ENCODE assay signal across 1 cellular context in the genomic region with DNA sequence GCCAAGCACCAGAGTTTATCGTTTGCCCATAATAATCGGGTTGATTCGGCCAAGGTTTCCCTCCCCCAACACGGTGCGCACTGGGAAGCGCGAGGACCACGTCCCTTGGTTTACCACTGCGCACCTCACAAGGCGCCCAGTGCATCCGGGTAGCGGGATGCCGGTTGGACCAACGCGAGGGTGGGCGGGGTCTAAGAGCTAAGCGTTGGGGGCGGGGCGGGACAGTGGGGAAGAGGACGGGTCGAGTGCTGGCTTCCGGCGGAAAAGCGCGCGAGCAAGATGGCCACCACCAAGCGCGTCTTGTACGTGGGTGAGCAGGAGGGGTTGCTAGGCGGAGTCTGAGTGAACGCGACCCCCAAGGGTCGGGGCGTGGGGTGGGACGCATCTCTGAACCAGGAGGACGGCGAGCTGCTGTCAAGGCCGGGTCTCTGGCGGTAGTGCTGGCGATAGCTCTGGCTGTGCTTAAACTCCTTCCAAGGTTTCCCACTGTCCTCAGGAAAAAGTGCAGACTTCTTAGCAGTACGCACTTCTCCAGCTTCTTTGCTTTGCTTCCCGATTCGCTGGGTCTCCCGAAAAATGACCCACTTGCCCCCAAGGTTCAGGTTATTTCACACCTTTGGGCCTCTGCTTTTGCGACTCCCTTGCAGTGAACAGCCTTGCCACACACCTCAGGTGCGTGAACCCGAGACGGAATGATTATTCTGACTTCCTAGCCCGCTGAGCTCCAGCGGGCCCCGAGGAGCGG.
TF ChIP-seq lines count a peak whose summit lies in the region.

A gene (plus strand): TSS at position 261 of the 745 bp plus-strand sequence. CDS start 19 bp downstream, at position 280.

TF ChIP-seq in K562, 482 proteins besides CTCF, POLR2A, EP300 and RAD21 (continued from another document and continues in another):
- no peak for TF ChIP-seq ZNF239 (CRISPR knock-in tag; IDR thresholded peaks at IDR 0.05)
- 0 out of 2 replicates have a peak, but pooled peaks have one; percentile 57 for TF ChIP-seq MTA3 (IDR thresholded peaks at IDR 0.05; ENCODE audit: borderline replicate concordance)
- no peak for TF ChIP-seq KDM1A (IDR thresholded peaks at IDR 0.05)
- peak; percentile 97 for TF ChIP-seq C11orf30 (IDR thresholded peaks at IDR 0.05; ENCODE audit: low read depth)
- 0 out of 2 replicates have a peak, but pooled peaks have one; percentile 24 for TF ChIP-seq ZNF766 (CRISPR knock-in tag; conservative IDR thresholded peaks at IDR 0.05)
- no peak for TF ChIP-seq NBN (IDR thresholded peaks at IDR 0.05; ENCODE audit: low read depth)
- no peak for TF ChIP-seq ZBTB17 (CRISPR knock-in tag; IDR thresholded peaks at IDR 0.05)
- TF ChIP-seq, protein P1, sequence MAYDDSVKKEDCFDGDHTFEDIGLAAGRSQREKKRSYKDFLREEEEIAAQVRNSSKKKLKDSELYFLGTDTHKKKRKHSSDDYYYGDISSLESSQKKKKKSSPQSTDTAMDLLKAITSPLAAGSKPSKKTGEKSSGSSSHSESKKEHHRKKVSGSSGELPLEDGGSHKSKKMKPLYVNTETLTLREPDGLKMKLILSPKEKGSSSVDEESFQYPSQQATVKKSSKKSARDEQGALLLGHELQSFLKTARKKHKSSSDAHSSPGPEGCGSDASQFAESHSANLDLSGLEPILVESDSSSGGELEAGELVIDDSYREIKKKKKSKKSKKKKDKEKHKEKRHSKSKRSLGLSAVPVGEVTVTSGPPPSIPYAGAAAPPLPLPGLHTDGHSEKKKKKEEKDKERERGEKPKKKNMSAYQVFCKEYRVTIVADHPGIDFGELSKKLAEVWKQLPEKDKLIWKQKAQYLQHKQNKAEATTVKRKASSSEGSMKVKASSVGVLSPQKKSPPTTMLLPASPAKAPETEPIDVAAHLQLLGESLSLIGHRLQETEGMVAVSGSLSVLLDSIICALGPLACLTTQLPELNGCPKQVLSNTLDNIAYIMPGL (CRISPR knock-in tag; IDR thresholded peaks at IDR 0.05) = peak; percentile 71
- TF ChIP-seq NFIC (IDR thresholded peaks at IDR 0.05) = peak; percentile 34; the same call in 1 of the 2 replicates
- no peak for TF ChIP-seq ZC3H8 (IDR thresholded peaks at IDR 0.05)
- TF ChIP-seq ATF1 (CRISPR knock-in tag; IDR thresholded peaks at IDR 0.05) = no peak
- peak; percentile 60 for TF ChIP-seq ATF1 (tag; IDR thresholded peaks at IDR 0.05)
- TF ChIP-seq PRPF4 (IDR thresholded peaks at IDR 0.05; ENCODE audit: insufficient read depth, low read depth, low read length, poor library complexity, severe bottlenecking) = peak; percentile 29
- no peak for TF ChIP-seq ZNF699 (CRISPR knock-in tag; IDR thresholded peaks at IDR 0.05; ENCODE audit: insufficient replicate concordance)
- peak; percentile 85 for TF ChIP-seq TAF7 (tag; IDR thresholded peaks at IDR 0.05)
- TF ChIP-seq, protein P2, sequence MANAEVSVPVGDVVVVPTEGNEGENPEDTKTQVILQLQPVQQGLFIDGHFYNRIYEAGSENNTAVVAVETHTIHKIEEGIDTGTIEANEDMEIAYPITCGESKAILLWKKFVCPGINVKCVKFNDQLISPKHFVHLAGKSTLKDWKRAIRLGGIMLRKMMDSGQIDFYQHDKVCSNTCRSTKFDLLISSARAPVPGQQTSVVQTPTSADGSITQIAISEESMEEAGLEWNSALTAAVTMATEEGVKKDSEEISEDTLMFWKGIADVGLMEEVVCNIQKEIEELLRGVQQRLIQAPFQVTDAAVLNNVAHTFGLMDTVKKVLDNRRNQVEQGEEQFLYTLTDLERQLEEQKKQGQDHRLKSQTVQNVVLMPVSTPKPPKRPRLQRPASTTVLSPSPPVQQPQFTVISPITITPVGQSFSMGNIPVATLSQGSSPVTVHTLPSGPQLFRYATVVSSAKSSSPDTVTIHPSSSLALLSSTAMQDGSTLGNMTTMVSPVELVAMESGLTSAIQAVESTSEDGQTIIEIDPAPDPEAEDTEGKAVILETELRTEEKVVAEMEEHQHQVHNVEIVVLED (CRISPR knock-in tag; IDR thresholded peaks at IDR 0.05) = 0 out of 2 replicates have a peak, but pooled peaks have one; percentile 37
- 0 out of 2 replicates have a peak, but pooled peaks have one; percentile 12 for TF ChIP-seq MTA1 (IDR thresholded peaks at IDR 0.05; ENCODE audit: borderline replicate concordance)
- TF ChIP-seq GTF2E2 (tag; IDR thresholded peaks at IDR 0.05) = peak; percentile 70; the same call in 1 of the 2 replicates
- peak; percentile 90 for TF ChIP-seq TAF1 (IDR thresholded peaks at IDR 0.05; ENCODE audit: control insufficient read depth, extremely low read depth, insufficient read depth, low read length, severe bottlenecking)
- TF ChIP-seq, protein P3, sequence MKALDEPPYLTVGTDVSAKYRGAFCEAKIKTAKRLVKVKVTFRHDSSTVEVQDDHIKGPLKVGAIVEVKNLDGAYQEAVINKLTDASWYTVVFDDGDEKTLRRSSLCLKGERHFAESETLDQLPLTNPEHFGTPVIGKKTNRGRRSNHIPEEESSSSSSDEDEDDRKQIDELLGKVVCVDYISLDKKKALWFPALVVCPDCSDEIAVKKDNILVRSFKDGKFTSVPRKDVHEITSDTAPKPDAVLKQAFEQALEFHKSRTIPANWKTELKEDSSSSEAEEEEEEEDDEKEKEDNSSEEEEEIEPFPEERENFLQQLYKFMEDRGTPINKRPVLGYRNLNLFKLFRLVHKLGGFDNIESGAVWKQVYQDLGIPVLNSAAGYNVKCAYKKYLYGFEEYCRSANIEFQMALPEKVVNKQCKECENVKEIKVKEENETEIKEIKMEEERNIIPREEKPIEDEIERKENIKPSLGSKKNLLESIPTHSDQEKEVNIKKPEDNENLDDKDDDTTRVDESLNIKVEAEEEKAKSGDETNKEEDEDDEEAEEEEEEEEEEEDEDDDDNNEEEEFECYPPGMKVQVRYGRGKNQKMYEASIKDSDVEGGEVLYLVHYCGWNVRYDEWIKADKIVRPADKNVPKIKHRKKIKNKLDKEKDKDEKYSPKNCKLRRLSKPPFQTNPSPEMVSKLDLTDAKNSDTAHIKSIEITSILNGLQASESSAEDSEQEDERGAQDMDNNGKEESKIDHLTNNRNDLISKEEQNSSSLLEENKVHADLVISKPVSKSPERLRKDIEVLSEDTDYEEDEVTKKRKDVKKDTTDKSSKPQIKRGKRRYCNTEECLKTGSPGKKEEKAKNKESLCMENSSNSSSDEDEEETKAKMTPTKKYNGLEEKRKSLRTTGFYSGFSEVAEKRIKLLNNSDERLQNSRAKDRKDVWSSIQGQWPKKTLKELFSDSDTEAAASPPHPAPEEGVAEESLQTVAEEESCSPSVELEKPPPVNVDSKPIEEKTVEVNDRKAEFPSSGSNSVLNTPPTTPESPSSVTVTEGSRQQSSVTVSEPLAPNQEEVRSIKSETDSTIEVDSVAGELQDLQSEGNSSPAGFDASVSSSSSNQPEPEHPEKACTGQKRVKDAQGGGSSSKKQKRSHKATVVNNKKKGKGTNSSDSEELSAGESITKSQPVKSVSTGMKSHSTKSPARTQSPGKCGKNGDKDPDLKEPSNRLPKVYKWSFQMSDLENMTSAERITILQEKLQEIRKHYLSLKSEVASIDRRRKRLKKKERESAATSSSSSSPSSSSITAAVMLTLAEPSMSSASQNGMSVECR (CRISPR knock-in tag; IDR thresholded peaks at IDR 0.05) = peak; percentile 45; the same call in 1 of the 2 replicates
- peak; percentile 86 for TF ChIP-seq TBP (optimal IDR thresholded peaks at IDR 0.05; ENCODE audit: low read depth, low read length)
- peak; percentile 95 for TF ChIP-seq PHF20 (IDR thresholded peaks at IDR 0.05; ENCODE audit: partially characterized antibody)
- no peak for TF ChIP-seq HNRNPK (IDR thresholded peaks at IDR 0.05; ENCODE audit: low read depth, low read length, poor library complexity, severe bottlenecking)
- TF ChIP-seq HDAC2 (IDR thresholded peaks at IDR 0.05) = peak; percentile 72; the same call in 1 of the 2 replicates
- peak; percentile 71; the same call in 1 of the 2 replicates for TF ChIP-seq MBD2 (IDR thresholded peaks at IDR 0.05; ENCODE audit: borderline replicate concordance, low read depth)
- TF ChIP-seq MAFG (tag; conservative IDR thresholded peaks at IDR 0.05) = peak; percentile 68
- TF ChIP-seq YY1 (IDR thresholded peaks at IDR 0.05; ENCODE audit: borderline replicate concordance in 1 of 3, control insufficient read depth in 1 of 3, extremely low read depth in 1 of 3, insufficient read depth in 3 of 3, insufficient read length in 1 of 3, insufficient replicate concordance in 2 of 3, low read depth in 1 of 3, low read length in 2 of 3) = peak; percentile 87 to 98 (median 96)
- TF ChIP-seq, protein P4, sequence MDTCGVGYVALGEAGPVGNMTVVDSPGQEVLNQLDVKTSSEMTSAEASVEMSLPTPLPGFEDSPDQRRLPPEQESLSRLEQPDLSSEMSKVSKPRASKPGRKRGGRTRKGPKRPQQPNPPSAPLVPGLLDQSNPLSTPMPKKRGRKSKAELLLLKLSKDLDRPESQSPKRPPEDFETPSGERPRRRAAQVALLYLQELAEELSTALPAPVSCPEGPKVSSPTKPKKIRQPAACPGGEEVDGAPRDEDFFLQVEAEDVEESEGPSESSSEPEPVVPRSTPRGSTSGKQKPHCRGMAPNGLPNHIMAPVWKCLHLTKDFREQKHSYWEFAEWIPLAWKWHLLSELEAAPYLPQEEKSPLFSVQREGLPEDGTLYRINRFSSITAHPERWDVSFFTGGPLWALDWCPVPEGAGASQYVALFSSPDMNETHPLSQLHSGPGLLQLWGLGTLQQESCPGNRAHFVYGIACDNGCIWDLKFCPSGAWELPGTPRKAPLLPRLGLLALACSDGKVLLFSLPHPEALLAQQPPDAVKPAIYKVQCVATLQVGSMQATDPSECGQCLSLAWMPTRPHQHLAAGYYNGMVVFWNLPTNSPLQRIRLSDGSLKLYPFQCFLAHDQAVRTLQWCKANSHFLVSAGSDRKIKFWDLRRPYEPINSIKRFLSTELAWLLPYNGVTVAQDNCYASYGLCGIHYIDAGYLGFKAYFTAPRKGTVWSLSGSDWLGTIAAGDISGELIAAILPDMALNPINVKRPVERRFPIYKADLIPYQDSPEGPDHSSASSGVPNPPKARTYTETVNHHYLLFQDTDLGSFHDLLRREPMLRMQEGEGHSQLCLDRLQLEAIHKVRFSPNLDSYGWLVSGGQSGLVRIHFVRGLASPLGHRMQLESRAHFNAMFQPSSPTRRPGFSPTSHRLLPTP (IDR thresholded peaks at IDR 0.05; ENCODE audit: borderline replicate concordance, extremely low read depth, insufficient read length) = no peak
- TF ChIP-seq, protein P5, sequence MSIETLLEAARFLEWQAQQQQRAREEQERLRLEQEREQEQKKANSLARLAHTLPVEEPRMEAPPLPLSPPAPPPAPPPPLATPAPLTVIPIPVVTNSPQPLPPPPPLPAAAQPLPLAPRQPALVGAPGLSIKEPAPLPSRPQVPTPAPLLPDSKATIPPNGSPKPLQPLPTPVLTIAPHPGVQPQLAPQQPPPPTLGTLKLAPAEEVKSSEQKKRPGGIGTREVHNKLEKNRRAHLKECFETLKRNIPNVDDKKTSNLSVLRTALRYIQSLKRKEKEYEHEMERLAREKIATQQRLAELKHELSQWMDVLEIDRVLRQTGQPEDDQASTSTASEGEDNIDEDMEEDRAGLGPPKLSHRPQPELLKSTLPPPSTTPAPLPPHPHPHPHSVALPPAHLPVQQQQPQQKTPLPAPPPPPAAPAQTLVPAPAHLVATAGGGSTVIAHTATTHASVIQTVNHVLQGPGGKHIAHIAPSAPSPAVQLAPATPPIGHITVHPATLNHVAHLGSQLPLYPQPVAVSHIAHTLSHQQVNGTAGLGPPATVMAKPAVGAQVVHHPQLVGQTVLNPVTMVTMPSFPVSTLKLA (conservative IDR thresholded peaks at IDR 0.05) = peak in 1 of 2 experiments; percentile 78; a peak in 3 of 4 replicates
- TF ChIP-seq STAG1 (CRISPR knock-in tag; IDR thresholded peaks at IDR 0.05; ENCODE audit: borderline replicate concordance) = 0 out of 2 replicates have a peak, but pooled peaks have one; percentile 21
- no peak for TF ChIP-seq BRD4 (IDR thresholded peaks at IDR 0.05)
- TF ChIP-seq RHOXF2B (CRISPR knock-in tag; conservative IDR thresholded peaks at IDR 0.05) = 0 out of 2 replicates have a peak, but pooled peaks have one; percentile 44
- peak; percentile 74; the same call in 1 of the 2 replicates for TF ChIP-seq POLR2AphosphoS2 (IDR thresholded peaks at IDR 0.05; ENCODE audit: low read length)
- TF ChIP-seq SUPT5H (IDR thresholded peaks at IDR 0.05) = peak; percentile 96
- TF ChIP-seq SAP30 (IDR thresholded peaks at IDR 0.05; ENCODE audit: borderline replicate concordance, insufficient read depth, low read depth, low read length, poor library complexity, severe bottlenecking) = peak; percentile 84
- TF ChIP-seq, protein P6, sequence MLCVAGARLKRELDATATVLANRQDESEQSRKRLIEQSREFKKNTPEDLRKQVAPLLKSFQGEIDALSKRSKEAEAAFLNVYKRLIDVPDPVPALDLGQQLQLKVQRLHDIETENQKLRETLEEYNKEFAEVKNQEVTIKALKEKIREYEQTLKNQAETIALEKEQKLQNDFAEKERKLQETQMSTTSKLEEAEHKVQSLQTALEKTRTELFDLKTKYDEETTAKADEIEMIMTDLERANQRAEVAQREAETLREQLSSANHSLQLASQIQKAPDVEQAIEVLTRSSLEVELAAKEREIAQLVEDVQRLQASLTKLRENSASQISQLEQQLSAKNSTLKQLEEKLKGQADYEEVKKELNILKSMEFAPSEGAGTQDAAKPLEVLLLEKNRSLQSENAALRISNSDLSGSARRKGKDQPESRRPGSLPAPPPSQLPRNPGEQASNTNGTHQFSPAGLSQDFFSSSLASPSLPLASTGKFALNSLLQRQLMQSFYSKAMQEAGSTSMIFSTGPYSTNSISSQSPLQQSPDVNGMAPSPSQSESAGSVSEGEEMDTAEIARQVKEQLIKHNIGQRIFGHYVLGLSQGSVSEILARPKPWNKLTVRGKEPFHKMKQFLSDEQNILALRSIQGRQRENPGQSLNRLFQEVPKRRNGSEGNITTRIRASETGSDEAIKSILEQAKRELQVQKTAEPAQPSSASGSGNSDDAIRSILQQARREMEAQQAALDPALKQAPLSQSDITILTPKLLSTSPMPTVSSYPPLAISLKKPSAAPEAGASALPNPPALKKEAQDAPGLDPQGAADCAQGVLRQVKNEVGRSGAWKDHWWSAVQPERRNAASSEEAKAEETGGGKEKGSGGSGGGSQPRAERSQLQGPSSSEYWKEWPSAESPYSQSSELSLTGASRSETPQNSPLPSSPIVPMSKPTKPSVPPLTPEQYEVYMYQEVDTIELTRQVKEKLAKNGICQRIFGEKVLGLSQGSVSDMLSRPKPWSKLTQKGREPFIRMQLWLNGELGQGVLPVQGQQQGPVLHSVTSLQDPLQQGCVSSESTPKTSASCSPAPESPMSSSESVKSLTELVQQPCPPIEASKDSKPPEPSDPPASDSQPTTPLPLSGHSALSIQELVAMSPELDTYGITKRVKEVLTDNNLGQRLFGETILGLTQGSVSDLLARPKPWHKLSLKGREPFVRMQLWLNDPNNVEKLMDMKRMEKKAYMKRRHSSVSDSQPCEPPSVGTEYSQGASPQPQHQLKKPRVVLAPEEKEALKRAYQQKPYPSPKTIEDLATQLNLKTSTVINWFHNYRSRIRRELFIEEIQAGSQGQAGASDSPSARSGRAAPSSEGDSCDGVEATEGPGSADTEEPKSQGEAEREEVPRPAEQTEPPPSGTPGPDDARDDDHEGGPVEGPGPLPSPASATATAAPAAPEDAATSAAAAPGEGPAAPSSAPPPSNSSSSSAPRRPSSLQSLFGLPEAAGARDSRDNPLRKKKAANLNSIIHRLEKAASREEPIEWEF (CRISPR knock-in tag; IDR thresholded peaks at IDR 0.05) = no peak
- peak; percentile 94 for TF ChIP-seq POLR2G (IDR thresholded peaks at IDR 0.05; ENCODE audit: low read depth, low read length)
- TF ChIP-seq E2F3 (CRISPR knock-in tag; IDR thresholded peaks at IDR 0.05) = peak; percentile 5; the same call in 1 of the 2 replicates
- TF ChIP-seq ZSCAN29 (IDR thresholded peaks at IDR 0.05) = 0 out of 2 replicates have a peak, but pooled peaks have one; percentile 14
- peak; percentile 88 to 89 for TF ChIP-seq NRF1 (conservative IDR thresholded peaks at IDR 0.05 in 1 of 2, IDR thresholded peaks at IDR 0.05 in 1 of 2)
- TF ChIP-seq MAZ (CRISPR knock-in tag; conservative IDR thresholded peaks at IDR 0.05 in 1 of 2, IDR thresholded peaks at IDR 0.05 in 1 of 2) = peak; percentile 55 to 56; a peak in 2 of 4 replicates
- peak; percentile 87 for TF ChIP-seq CBX1 (IDR thresholded peaks at IDR 0.05; ENCODE audit: low read depth)
